ENCODE assay signal across 1 cellular context in the genomic region with DNA sequence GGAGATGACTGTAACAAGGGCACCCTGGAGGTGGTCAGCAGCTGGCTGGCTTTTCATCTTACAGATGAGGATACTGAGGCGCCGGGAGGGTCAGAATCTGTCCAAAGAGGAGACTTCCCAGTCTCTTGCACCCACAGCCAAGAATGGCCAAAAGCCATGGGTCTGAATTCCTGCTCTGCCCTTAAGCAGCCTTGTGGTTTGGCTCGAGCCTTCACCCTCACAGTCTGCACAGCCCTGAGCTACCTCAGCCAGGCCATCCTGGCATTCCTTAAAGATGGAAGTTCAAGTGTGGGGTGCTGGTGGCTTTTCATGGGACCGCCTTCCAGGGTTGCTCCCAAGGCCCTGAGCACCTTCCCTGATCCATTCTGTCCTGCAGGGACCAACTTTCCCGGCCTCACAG.
TF ChIP-seq lines count a peak whose summit lies in the region.

No MANE protein-coding gene starts in this region.

TF ChIP-seq in SK-N-SH treated with all-trans-retinoic acid at 6 μM for 48 hours, 23 proteins besides CTCF, POLR2A, EP300 and RAD21 (continued from another document):
- TF ChIP-seq, protein P1, sequence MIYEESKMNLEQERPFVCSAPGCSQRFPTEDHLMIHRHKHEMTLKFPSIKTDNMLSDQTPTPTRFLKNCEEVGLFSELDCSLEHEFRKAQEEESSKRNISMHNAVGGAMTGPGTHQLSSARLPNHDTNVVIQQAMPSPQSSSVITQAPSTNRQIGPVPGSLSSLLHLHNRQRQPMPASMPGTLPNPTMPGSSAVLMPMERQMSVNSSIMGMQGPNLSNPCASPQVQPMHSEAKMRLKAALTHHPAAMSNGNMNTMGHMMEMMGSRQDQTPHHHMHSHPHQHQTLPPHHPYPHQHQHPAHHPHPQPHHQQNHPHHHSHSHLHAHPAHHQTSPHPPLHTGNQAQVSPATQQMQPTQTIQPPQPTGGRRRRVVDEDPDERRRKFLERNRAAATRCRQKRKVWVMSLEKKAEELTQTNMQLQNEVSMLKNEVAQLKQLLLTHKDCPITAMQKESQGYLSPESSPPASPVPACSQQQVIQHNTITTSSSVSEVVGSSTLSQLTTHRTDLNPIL (CRISPR knock-in tag; IDR thresholded peaks at IDR 0.05; ENCODE audit: low read depth) = no peak
- TF ChIP-seq PPARA (CRISPR knock-in tag; IDR thresholded peaks at IDR 0.05; ENCODE audit: borderline replicate concordance) (no peak), CSDC2 (CRISPR knock-in tag; IDR thresholded peaks at IDR 0.05) (no peak), ARNTL (CRISPR knock-in tag; IDR thresholded peaks at IDR 0.05; ENCODE audit: borderline replicate concordance, low read depth) (no peak), ZNF70 (CRISPR knock-in tag; IDR thresholded peaks at IDR 0.05) (no peak)
